Comparison of ENCODE assay signal across 8 cellular contexts in the genomic region with DNA sequence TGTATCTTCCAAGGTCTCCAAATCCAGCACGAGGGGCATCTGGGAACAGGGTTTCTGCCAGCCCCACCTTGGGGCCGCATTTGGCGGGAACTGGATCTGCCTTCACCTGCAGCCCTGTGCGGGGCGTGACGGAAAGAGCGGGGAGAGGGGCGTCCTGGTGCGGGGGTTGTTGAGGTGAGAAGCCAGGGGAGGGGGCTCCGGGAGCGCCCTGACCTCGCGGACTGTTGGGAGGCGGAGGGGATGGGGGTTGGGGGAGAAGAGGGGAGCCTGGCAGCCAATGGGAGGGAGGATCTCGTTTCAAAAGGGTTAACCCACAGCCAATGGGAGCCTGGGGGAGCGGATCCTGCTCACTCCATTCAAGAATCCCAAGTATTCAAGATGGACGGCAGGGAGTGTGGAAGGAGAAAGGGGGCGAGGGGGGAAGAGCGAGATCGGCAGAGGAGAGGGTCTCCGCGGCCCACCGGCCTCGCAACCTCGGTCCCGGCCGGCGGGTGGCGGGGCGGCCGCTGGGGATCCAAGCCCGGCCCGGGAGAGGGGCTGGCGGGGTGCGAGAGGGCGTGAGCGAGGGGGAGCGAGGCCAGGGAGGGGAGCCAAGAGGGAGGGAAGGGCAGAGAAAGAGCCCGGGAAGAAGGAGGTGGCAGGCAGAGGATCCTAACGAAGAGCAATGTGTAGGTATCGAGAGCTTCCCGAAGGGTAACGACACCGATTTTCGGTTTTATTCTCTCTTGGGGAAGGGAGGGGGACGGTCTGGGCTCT. TPM values are rescaled to one million over a fixed set of nuclear protein-coding genes. Genes with fewer than 3 reads are reported as not detected.
DNase-seq lines count a peak whose midpoint lies in the region; ATAC-seq and TF ChIP-seq lines count a peak whose summit lies in the region.

No MANE protein-coding gene starts in this region.

- H3K4me3 ChIP-seq in gastroesophageal sphincter = peak overlapping the region; percentile 72 to 80

- H3K4me1 ChIP-seq in gastroesophageal sphincter = peaks cover 0 to 43% (median 25%) of the 10 kb centered on the region in 3 donors

- H3K27ac Mint-ChIP-seq in activated T-helper 17 cell treated with anti-CD3 and anti-CD28 coated beads, Interleukin-2, amount 50 U/mL, for 72 hours = peak overlapping the region; percentile 78
- peak overlapping the region; percentile 96 to 100 (median 98) for H3K27ac Mint-ChIP-seq in nephron

- no peaks in the 10 kb centered on the region for H3K9me3 ChIP-seq in gastroesophageal sphincter

- H3K27me3 Mint-ChIP-seq in activated T-helper 17 cell treated with anti-CD3 and anti-CD28 coated beads, Interleukin-2, amount 50 U/mL, for 72 hours = peaks cover 24% of the 10 kb centered on the region
- peaks cover 4% of the 10 kb centered on the region for H3K27me3 Mint-ChIP-seq in nephron (ENCODE audit: low read depth)

- no peak for TF ChIP-seq POLR2A in gastroesophageal sphincter (IDR thresholded peaks at IDR 0.05)

- TF ChIP-seq EP300 in gastroesophageal sphincter (IDR thresholded peaks at IDR 0.05) = no peak

- H3K27me3 ChIP-seq in gastroesophageal sphincter = no peaks in the 10 kb centered on the region

- H3K4me3 Mint-ChIP-seq in activated T-helper 17 cell treated with anti-CD3 and anti-CD28 coated beads, Interleukin-2, amount 50 U/mL, for 72 hours = peak overlapping the region; percentile 79
- H3K4me3 Mint-ChIP-seq in nephron = peak overlapping the region; percentile 89 to 95 (median 94)

- peak; percentile 57 for ATAC-seq in activated T-helper 17 cell treated with anti-CD3 and anti-CD28 coated beads, Interleukin-2, amount 50 U/mL, for 72 hours (replicated peaks)
- ATAC-seq in gastroesophageal sphincter (peak; percentile 91), GM18519 (IDR thresholded peaks at IDR 0.05; ENCODE audit: low FRiP score, unreplicated experiment) (no peak), GM18907 (IDR thresholded peaks at IDR 0.05; ENCODE audit: unreplicated experiment) (no peak)

- no peaks in the 10 kb centered on the region for H3K36me3 ChIP-seq in gastroesophageal sphincter

- DNase-seq in stimulated activated CD4-positive, alpha-beta T cell treated with anti-CD3 and anti-CD28 coated beads, Interleukin-15, amount 100 ng/mL, for 24 hours = peak; percentile 44
- DNase-seq in stimulated activated CD4-positive, alpha-beta T cell treated with anti-CD3 and anti-CD28 coated beads, Interleukin-4, amount 100 ng/mL, for 1 hour = no peak
- DNase-seq in NCI-H146 treated with DMSO at 0.1 percent for 48 hours (lab: John Stamatoyannopoulos, UW; ENCODE audit: unreplicated experiment) = peak; percentile 76

- WGBS in gastroesophageal sphincter (ENCODE audit: low coverage in 1 of 2), 2 donors = 0 to 1% methylated on average over 30 to 36 of the region's 46 CpGs

- peaks cover 6% of the 10 kb centered on the region for H3K4me1 Mint-ChIP-seq in activated T-helper 17 cell treated with anti-CD3 and anti-CD28 coated beads, Interleukin-2, amount 50 U/mL, for 72 hours
- peaks cover 36% of the 10 kb centered on the region for H3K4me1 Mint-ChIP-seq in nephron

- H3K36me3 Mint-ChIP-seq in activated T-helper 17 cell treated with anti-CD3 and anti-CD28 coated beads, Interleukin-2, amount 50 U/mL, for 72 hours (ENCODE audit: low read depth) = no peaks in the 10 kb centered on the region
- peaks cover 13% of the 10 kb centered on the region for H3K36me3 Mint-ChIP-seq in nephron (ENCODE audit: low read depth)

- H3K9me3 Mint-ChIP-seq in activated T-helper 17 cell treated with anti-CD3 and anti-CD28 coated beads, Interleukin-2, amount 50 U/mL, for 72 hours = no peaks in the 10 kb centered on the region
- H3K9me3 Mint-ChIP-seq in nephron = no peaks in the 10 kb centered on the region

- H3K27ac ChIP-seq in gastroesophageal sphincter = peak overlapping the region; percentile 29 to 90 (median 84)

- peak in 1 of 4 experiments; percentile 5 for TF ChIP-seq CTCF in gastroesophageal sphincter (IDR thresholded peaks at IDR 0.05)
- TF ChIP-seq CTCF in nephron (IDR thresholded peaks at IDR 0.05; ENCODE audit: unreplicated experiment in 3 of 3) = no peak

RNA-seq across cellular contexts. Expression of a gene that starts 11.5 kb away (rescaled TPM):
- total RNA-seq in activated T-helper 17 cell treated with anti-CD3 and anti-CD28 coated beads, Interleukin-2, amount 50 U/mL, for 72 hours = 1 to 10 TPM in 1 of 2 donors, not detected in 1; 1.5 TPM
- total RNA-seq in gastroesophageal sphincter = 1 to 10 TPM; 1.2 to 3.3 (median 1.5) TPM

RNA-seq across cellular contexts. Expression of a gene that starts 19.4 kb away (rescaled TPM):
- total RNA-seq in activated T-helper 17 cell treated with anti-CD3 and anti-CD28 coated beads, Interleukin-2, amount 50 U/mL, for 72 hours = 10 to 100 TPM; 16.6 to 24.1 TPM
- total RNA-seq in gastroesophageal sphincter = 10 to 100 TPM; 11.4 to 21.7 (median 16.6) TPM

RNA-seq across cellular contexts. Expression of a gene that starts 29.7 kb away (rescaled TPM):
- 10 to 100 TPM; 58.2 to 79.9 TPM for total RNA-seq in activated T-helper 17 cell treated with anti-CD3 and anti-CD28 coated beads, Interleukin-2, amount 50 U/mL, for 72 hours
- 10 to 100 TPM; 34.3 to 52.1 (median 45.8) TPM for total RNA-seq in gastroesophageal sphincter

RNA-seq across cellular contexts. Expression of a gene that starts 40.7 kb away (rescaled TPM):
- not detected for total RNA-seq in activated T-helper 17 cell treated with anti-CD3 and anti-CD28 coated beads, Interleukin-2, amount 50 U/mL, for 72 hours
- total RNA-seq in gastroesophageal sphincter = 100 to 1,000 TPM; 237 to 689 (median 443) TPM

Comparison
In these comparisons a context has a peak if more than half of its experiments do, and no peak if none do; other contexts are left out.
1. ATAC-seq: peak in activated T-helper 17 cell treated with anti-CD3 and anti-CD28 coated beads, Interleukin-2, amount 50 U/mL, for 72 hours (single experiment) and gastroesophageal sphincter (single experiment); none in GM18519 (single experiment) and GM18907 (single experiment).